8 cellular contexts compared by ENCODE assay signal in the genomic region with DNA sequence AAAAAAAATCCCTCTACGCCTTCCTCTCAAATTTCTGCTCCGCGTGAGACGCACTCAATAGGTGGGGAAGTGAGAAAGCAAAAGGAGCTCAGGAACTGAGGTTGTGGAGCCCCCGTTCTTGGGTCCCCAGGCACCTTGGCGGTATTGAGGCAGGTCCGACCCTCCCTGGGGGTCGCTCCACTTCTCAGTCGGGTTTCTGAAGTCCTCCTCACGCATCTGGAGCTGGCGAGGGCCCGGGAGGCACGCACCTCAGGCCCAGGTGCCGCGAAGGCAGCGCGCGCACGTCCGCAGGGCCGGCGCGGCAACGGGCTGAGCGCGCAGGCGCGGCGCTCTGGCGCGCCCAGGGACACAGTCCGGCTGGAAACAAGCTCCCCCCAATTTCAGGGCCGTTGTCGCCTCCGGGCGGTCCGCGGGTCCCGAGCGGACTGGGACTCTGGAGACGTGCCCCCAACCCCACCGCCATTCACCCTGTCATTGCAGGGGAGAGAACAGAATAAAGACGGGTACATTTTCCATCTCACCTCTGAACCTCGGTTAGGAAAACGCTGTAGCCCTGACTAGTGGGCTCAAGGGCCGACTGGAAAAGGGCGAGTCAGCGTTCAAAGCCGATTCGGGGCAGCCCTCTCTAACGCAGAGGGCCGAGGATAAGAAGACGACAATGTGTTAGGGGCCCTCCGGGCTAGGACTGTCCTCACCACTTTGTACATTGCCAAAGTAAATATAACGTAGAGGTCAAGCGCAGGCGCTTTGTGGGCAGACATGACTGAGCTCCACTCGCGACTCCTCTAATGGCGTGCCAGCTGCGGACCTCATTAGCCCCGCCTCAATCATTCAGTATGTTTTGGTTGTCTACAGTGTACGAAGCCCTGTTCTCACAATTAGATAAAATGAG. TPM values are rescaled to one million over a fixed set of nuclear protein-coding genes. Genes with fewer than 3 reads are reported as not detected.
A peak's percentile ranks its signal among the peaks of the same experiment; 100 is the strongest.
DNase-seq lines count a peak whose midpoint lies in the region; ATAC-seq and TF ChIP-seq lines count a peak whose summit lies in the region.

A gene with protein sequence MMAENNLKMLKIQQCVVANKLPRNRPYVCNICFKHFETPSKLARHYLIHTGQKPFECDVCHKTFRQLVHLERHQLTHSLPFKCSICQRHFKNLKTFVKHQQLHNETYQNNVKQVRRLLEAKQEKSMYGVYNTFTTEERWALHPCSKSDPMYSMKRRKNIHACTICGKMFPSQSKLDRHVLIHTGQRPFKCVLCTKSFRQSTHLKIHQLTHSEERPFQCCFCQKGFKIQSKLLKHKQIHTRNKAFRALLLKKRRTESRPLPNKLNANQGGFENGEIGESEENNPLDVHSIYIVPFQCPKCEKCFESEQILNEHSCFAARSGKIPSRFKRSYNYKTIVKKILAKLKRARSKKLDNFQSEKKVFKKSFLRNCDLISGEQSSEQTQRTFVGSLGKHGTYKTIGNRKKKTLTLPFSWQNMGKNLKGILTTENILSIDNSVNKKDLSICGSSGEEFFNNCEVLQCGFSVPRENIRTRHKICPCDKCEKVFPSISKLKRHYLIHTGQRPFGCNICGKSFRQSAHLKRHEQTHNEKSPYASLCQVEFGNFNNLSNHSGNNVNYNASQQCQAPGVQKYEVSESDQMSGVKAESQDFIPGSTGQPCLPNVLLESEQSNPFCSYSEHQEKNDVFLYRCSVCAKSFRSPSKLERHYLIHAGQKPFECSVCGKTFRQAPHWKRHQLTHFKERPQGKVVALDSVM (minus strand): TSS at position 306 of the 892 bp plus-strand sequence. CDS start 4,853 bp downstream, outside the sequence.

- H3K36me3 Mint-ChIP-seq in CD4-positive, alpha-beta memory T cell, result peaks cover 0 to 31% of the 10 kb centered on the region in 2 donors
- peaks cover 17% of the 10 kb centered on the region for H3K36me3 Mint-ChIP-seq in activated CD8-positive, alpha-beta memory T cell treated with anti-CD3 and anti-CD28 coated beads, Interleukin-2, amount 10 ng/mL, durations not matched to agents 7 days and 5 days

- peak within 1 kb of the TSS; percentile 97 to 100 for H3K4me3 ChIP-seq in CD4-positive, alpha-beta memory T cell (ENCODE audit: low read length in 2 of 2)
- peak within 1 kb of the TSS; percentile 62 for H3K4me3 ChIP-seq in HL-60 (replicated peaks; ENCODE audit: insufficient read depth, low read length)
- H3K4me3 ChIP-seq in endocrine pancreas (ENCODE audit: control insufficient read depth, insufficient read depth, low read length), result peak within 1 kb of the TSS; percentile 96
- peak within 1 kb of the TSS; percentile 92 for H3K4me3 ChIP-seq in mesodermal cell (ENCODE audit: extremely low read depth, insufficient read depth, low read length, poor library complexity, severe bottlenecking)

- peaks cover 47% of the 10 kb centered on the region for H3K4me1 ChIP-seq in CD4-positive, alpha-beta memory T cell (ENCODE audit: insufficient read depth, low read length)
- H3K4me1 ChIP-seq in endocrine pancreas (ENCODE audit: control insufficient read depth, insufficient read depth, low read length) (peaks cover 19% of the 10 kb centered on the region), mesodermal cell (ENCODE audit: control insufficient read depth, insufficient read depth, low read length, poor library complexity, severe bottlenecking) (no peaks in the 10 kb centered on the region)

- no peaks in the 10 kb centered on the region for H3K9me3 Mint-ChIP-seq in CD4-positive, alpha-beta memory T cell
- no peaks in the 10 kb centered on the region for H3K9me3 Mint-ChIP-seq in activated CD8-positive, alpha-beta memory T cell treated with anti-CD3 and anti-CD28 coated beads, Interleukin-2, amount 10 ng/mL, durations not matched to agents 7 days and 5 days (ENCODE audit: low read depth)

- H3K27me3 Mint-ChIP-seq in CD4-positive, alpha-beta memory T cell, result peaks cover 0 to 3% of the 10 kb centered on the region in 2 donors
- H3K27me3 Mint-ChIP-seq in activated CD8-positive, alpha-beta memory T cell treated with anti-CD3 and anti-CD28 coated beads, Interleukin-2, amount 10 ng/mL, durations not matched to agents 7 days and 5 days, result no peaks in the 10 kb centered on the region

- 0 to 1% methylated on average over 31 to 39 of the region's 63 CpGs for WGBS in mesodermal cell (ENCODE audit: insufficient coverage in 2 of 2), 2 experiments

- no peaks in the 10 kb centered on the region for H3K27me3 ChIP-seq in CD4-positive, alpha-beta memory T cell (ENCODE audit: insufficient read depth, low read length)
- H3K27me3 ChIP-seq in HL-60 (ENCODE audit: insufficient read depth, poor library complexity, severe bottlenecking) (no peaks in the 10 kb centered on the region), endocrine pancreas (ENCODE audit: control insufficient read depth, insufficient read depth, low read length) (no peaks in the 10 kb centered on the region)

- no peak for TF ChIP-seq CTCF in HL-60 (IDR thresholded peaks at IDR 0.05; ENCODE audit: insufficient read depth, low read length)

- ATAC-seq in GM19463 (IDR thresholded peaks at IDR 0.05; ENCODE audit: unreplicated experiment), result peak; percentile 74
- peak; percentile 91 for ATAC-seq in activated CD8-positive, alpha-beta memory T cell treated with anti-CD3 and anti-CD28 coated beads, Interleukin-2, amount 10 ng/mL, durations not matched to agents 7 days and 5 days

- H3K36me3 ChIP-seq in CD4-positive, alpha-beta memory T cell (ENCODE audit: insufficient read depth, low read length), result no peaks in the 10 kb centered on the region
- H3K36me3 ChIP-seq in endocrine pancreas (ENCODE audit: control insufficient read depth, insufficient read depth, low read length) (no peaks in the 10 kb centered on the region), mesodermal cell (ENCODE audit: control insufficient read depth, insufficient read depth, low read length) (peaks cover 29% of the 10 kb centered on the region)

- H3K9ac ChIP-seq in endocrine pancreas (ENCODE audit: control insufficient read depth, insufficient read depth, low read length), result peak within 1 kb of the TSS; percentile 98

- H3K9me3 ChIP-seq in CD4-positive, alpha-beta memory T cell (ENCODE audit: control insufficient read depth in 1 of 2, low read length in 2 of 2), result no peaks in the 10 kb centered on the region
- no peaks in the 10 kb centered on the region for H3K9me3 ChIP-seq in endocrine pancreas (ENCODE audit: control insufficient read depth, low read length)
- H3K9me3 ChIP-seq in mesodermal cell (ENCODE audit: control insufficient read depth, low read length), result no peaks in the 10 kb centered on the region

- peak within 1 kb of the TSS; percentile 96 for H3K27ac ChIP-seq in CD4-positive, alpha-beta memory T cell (ENCODE audit: low read depth, low read length)
- H3K27ac ChIP-seq in HL-60 (replicated peaks) (peak within 1 kb of the TSS; percentile 96), mesodermal cell (ENCODE audit: low read depth, low read length, severe bottlenecking) (peak within 1 kb of the TSS; percentile 86)

- intact Hi-C loops in CD4-positive, alpha-beta memory T cell (cut with micrococcal nuclease), result loop anchor here (1.0 to 10.0 kb wide), 6 partner anchors 19 to 949 kb away; a partner anchor contains a TSS

- H3K4me3 Mint-ChIP-seq in CD4-positive, alpha-beta memory T cell, result peak within 1 kb of the TSS; percentile 94 to 100 (median 98)
- H3K4me3 Mint-ChIP-seq in activated CD8-positive, alpha-beta memory T cell treated with anti-CD3 and anti-CD28 coated beads, Interleukin-2, amount 10 ng/mL, durations not matched to agents 7 days and 5 days, result peak within 1 kb of the TSS; percentile 98

- POLR2A ChIA-PET in CD4-positive, alpha-beta memory T cell (lab: Charles Lee; ENCODE audit: partially characterized antibody), result interaction anchor here (0.6 to 6.9 kb wide), 22 partner anchors 10 to 950 kb away, joined by 3 to 210 read pairs (median 5); a partner anchor contains a TSS

- peak within 1 kb of the TSS; percentile 98 to 100 (median 99) for H3K27ac Mint-ChIP-seq in CD4-positive, alpha-beta memory T cell
- peak within 1 kb of the TSS; percentile 99 for H3K27ac Mint-ChIP-seq in activated CD8-positive, alpha-beta memory T cell treated with anti-CD3 and anti-CD28 coated beads, Interleukin-2, amount 10 ng/mL, durations not matched to agents 7 days and 5 days

- H3K4me1 Mint-ChIP-seq in CD4-positive, alpha-beta memory T cell, result peaks cover 29 to 54% (median 38%) of the 10 kb centered on the region in 4 donors
- peaks cover 41% of the 10 kb centered on the region for H3K4me1 Mint-ChIP-seq in activated CD8-positive, alpha-beta memory T cell treated with anti-CD3 and anti-CD28 coated beads, Interleukin-2, amount 10 ng/mL, durations not matched to agents 7 days and 5 days

- CTCF ChIA-PET in CD4-positive, alpha-beta memory T cell (lab: Charles Lee; ENCODE audit: partially characterized antibody), result interaction anchor here (0.7 to 8.0 kb wide), 3 partner anchors 11 to 19 kb away, joined by 3 to 76 read pairs (median 8); a partner anchor contains a TSS
- CTCF ChIA-PET in activated CD8-positive, alpha-beta memory T cell treated with anti-CD3 and anti-CD28 coated beads, Interleukin-2, amount 10 ng/mL, durations not matched to agents 7 days and 5 days (lab: Charles Lee), result interaction anchor here (7.5 kb wide), 1 partner anchor 19 kb away, joined by 54 read pairs; a partner anchor contains a TSS

- DNase-seq in CD4-positive, alpha-beta memory T cell, result peak; percentile 76 to 88 (median 85)
- DNase-seq in HL-60 (ENCODE audit: low read depth in 1 of 2, low spot score in 1 of 2) (peak; percentile 63 to 82), NOMO-1 (lab: John Stamatoyannopoulos, UW; ENCODE audit: unreplicated experiment in 2 of 2) (peak; percentile 64 to 68)
- peak; percentile 86 for DNase-seq in activated CD8-positive, alpha-beta memory T cell treated with anti-CD3 and anti-CD28 coated beads, Interleukin-2, amount 10 ng/mL, durations not matched to agents 7 days and 5 days
- DNase-seq in stimulated activated CD8-positive, alpha-beta memory T cell treated with anti-CD3 and anti-CD28 coated beads, Interleukin-15, amount 100 ng/mL, for 24 hours (ENCODE audit: low read depth), result peak; percentile 77

RNA-seq across cellular contexts. Expression of the gene that starts here (rescaled TPM):
- 10 to 100 TPM; 55.8 to 63.5 TPM for total RNA-seq in CD4-positive, alpha-beta memory T cell
- 100 to 1,000 TPM in 1 of 2 donors, 10 to 100 TPM in 1; 69.6 to 101 TPM for polyA plus RNA-seq in CD4-positive, alpha-beta memory T cell
- total RNA-seq in activated CD8-positive, alpha-beta memory T cell treated with anti-CD3 and anti-CD28 coated beads, Interleukin-2, amount 10 ng/mL, durations not matched to agents 7 days and 5 days, result 10 to 100 TPM; 28.7 to 42.8 TPM
- 22.2 TPM for polyA plus RNA-seq in mesodermal cell (2013, experiment 1 of 2)
- 27.5 TPM for polyA plus RNA-seq in mesodermal cell (2013, experiment 2 of 2)

Comparison
In these comparisons a context has a peak if more than half of its experiments do, and no peak if none do; other contexts are left out.
1. Peak in every context shown above with its lines: DNase-seq, ATAC-seq, H3K4me3 ChIP-seq and H3K27ac ChIP-seq.